Comparison of ENCODE assay signal across 23 cellular contexts in the genomic region with DNA sequence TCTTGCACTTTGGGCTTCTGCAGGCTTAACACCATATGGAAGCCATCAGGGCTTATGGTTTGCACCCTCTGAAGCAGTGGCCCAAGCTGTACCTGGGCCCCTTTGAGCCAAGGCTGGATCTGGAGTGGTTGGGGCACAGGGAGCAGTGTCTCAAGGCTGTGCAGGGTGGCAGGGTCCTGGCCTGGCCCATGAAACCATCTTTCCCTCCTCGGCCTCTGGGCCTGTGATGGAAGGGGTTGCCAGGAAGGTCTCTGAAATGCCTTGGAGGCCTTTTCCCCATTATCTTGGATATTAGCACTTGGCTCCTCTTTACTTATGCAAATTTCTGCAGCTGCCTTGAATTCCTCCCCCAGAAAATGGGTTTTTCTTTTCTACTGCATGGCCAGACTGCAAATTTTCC.
"Had no signal": no experiment of that assay in that cellular context is flagged by ENCODE, and none has a peak within 500 bp of the region (broad histone marks: within the 10 kb centered on the region; RNA-seq: fewer than 3 reads in every experiment).

No MANE protein-coding gene starts in this region.

- H3K9ac ChIP-seq: neural progenitor cell had no signal

- H3K36me3 Mint-ChIP-seq: memory B cell; natural killer cell treated with Interleukin-12 subunit alpha and Interleukin-12 subunit beta and Interleukin-15 and Interleukin-18, amount 100 ng/mL, for 72 hours; neural progenitor cell had no signal

- H3K4me1 ChIP-seq: left ventricle myocardium inferior, lower lobe of right lung, right atrium auricular region, sigmoid colon had no signal

- H3K27me3 Mint-ChIP-seq: memory B cell had no signal

- H3K9me3 ChIP-seq: esophagus muscularis mucosa, gastroesophageal sphincter, left ventricle myocardium inferior, lower lobe of right lung, ovary, right atrium auricular region, sigmoid colon had no signal

- H3K4me1 Mint-ChIP-seq: neural progenitor cell had no signal

- H3K27ac Mint-ChIP-seq: memory B cell; natural killer cell treated with Interleukin-12 subunit alpha and Interleukin-12 subunit beta and Interleukin-15 and Interleukin-18, amount 100 ng/mL, for 72 hours; neural progenitor cell had no signal

- H3K4me3 Mint-ChIP-seq: memory B cell; natural killer cell treated with Interleukin-12 subunit alpha and Interleukin-12 subunit beta and Interleukin-15 and Interleukin-18, amount 100 ng/mL, for 72 hours; neural progenitor cell had no signal

- H3K27me3 ChIP-seq: esophagus muscularis mucosa, gastroesophageal sphincter, neural progenitor cell, ovary, right atrium auricular region, sigmoid colon, stomach had no signal

- DNase-seq: effector memory CD4-positive, alpha-beta T cell; glutamatergic neuron; kidney; left cardiac atrium; left ventricle myocardium inferior; lower lobe of right lung; midbrain; nucleus accumbens; ovary; sigmoid colon; stimulated activated CD4-positive, alpha-beta T cell treated with anti-CD3 and anti-CD28 coated beads, Interleukin-2, amount 100 ng/mL, for 24 hours; stimulated activated naive CD4-positive, alpha-beta T cell; stomach; substantia nigra; trophoblast cell had no signal

- H3K4me2 ChIP-seq: neural progenitor cell had no signal

- H3K4me3 ChIP-seq: esophagus muscularis mucosa, gastroesophageal sphincter, left ventricle myocardium inferior, lower lobe of right lung, neural progenitor cell, ovary, right atrium auricular region, sigmoid colon, skin epidermis, stomach had no signal

- H3K36me3 ChIP-seq: esophagus muscularis mucosa, gastroesophageal sphincter, left ventricle myocardium inferior, lower lobe of right lung, neural progenitor cell, ovary, right atrium auricular region, sigmoid colon, stomach had no signal

- H3K27ac ChIP-seq: epithelial cell of prostate, esophagus muscularis mucosa, gastroesophageal sphincter, left ventricle myocardium inferior, lower lobe of right lung, neural progenitor cell, ovary, right atrium auricular region, sigmoid colon, stomach had no signal

- H2AFZ ChIP-seq: neural progenitor cell had no signal

- H3K9me3 Mint-ChIP-seq: natural killer cell treated with Interleukin-12 subunit alpha and Interleukin-12 subunit beta and Interleukin-15 and Interleukin-18, amount 100 ng/mL, for 72 hours had no signal
